In genomic region chr1:169859001-169859400, GRCh38 we compare ENCODE assay signal across 12 cellular contexts. TPM values are rescaled to one million over a fixed set of nuclear protein-coding genes. Genes with fewer than 3 reads are reported as not detected.
DNase-seq lines count a peak whose midpoint lies in the region; ATAC-seq and TF ChIP-seq lines count a peak whose summit lies in the region.
"Had no signal": no experiment of that assay in that cellular context is flagged by ENCODE, and none has a peak within 500 bp of the region (broad histone marks: within the 10 kb centered on the region; RNA-seq: fewer than 3 reads in every experiment).

No MANE protein-coding gene starts in this region.

- H2AFZ ChIP-seq in Loucy (ENCODE audit: low read length): no peak overlapping the region

- no peaks in the 10 kb centered on the region for H3K79me1 ChIP-seq in mesendoderm (ENCODE audit: low read length)

- H3K4me2 ChIP-seq in Loucy (ENCODE audit: low read depth, low read length, poor library complexity, severe bottlenecking): peak overlapping the region; percentile 59
- no peak overlapping the region for H3K4me2 ChIP-seq in mesendoderm (ENCODE audit: low read length)
- H3K4me2 ChIP-seq: BLaER1 treated with 17β-estradiol and CSF1 and Interleukin-3, amounts not matched to agents 10 nM and 100 nM had no signal

- no peak overlapping the region for H3K56ac ChIP-seq in mesendoderm (ENCODE audit: low read length)

- H3K18ac ChIP-seq in mesendoderm (ENCODE audit: low read length): no peak overlapping the region

- H3K27ac ChIP-seq in 22Rv1: peak overlapping the region; percentile 53
- no peak overlapping the region for H3K27ac ChIP-seq in Panc1 (ENCODE audit: low read length)
- no peak overlapping the region for H3K27ac ChIP-seq in mesendoderm (ENCODE audit: low read depth, low read length)
- H3K27ac ChIP-seq: BLaER1 treated with 17β-estradiol and CSF1 and Interleukin-3, amounts not matched to agents 10 nM and 100 nM had no signal

- BruUV-seq in Panc1 (replicated peaks; lab: Mats Ljungman, UMichigan): no TSS peak

- no peak overlapping the region for H3K23ac ChIP-seq in mesendoderm (ENCODE audit: low read length)

- peaks cover 80% of the 10 kb centered on the region for H3K36me3 ChIP-seq in Loucy (ENCODE audit: insufficient read depth, low read length)
- H3K36me3 ChIP-seq in Panc1 (ENCODE audit: control insufficient read depth, insufficient read depth, low read length): peaks cover 37% of the 10 kb centered on the region
- H3K36me3 ChIP-seq in mesendoderm (ENCODE audit: control insufficient read depth, insufficient read depth, low read length): peaks cover 3% of the 10 kb centered on the region

- CTCF ChIA-PET in Panc1 (lab: Charles Lee): no interaction called here

- intact Hi-C loops in Panc1 (cut with micrococcal nuclease; ENCODE audit: unreplicated experiment) (no loop called here), Right ventricle myocardium superior (cut with DNase I) (no loop called here)

- peak overlapping the region; percentile 72 for H3K9ac ChIP-seq in Loucy (ENCODE audit: low read depth, low read length, poor library complexity, severe bottlenecking)
- H3K9ac ChIP-seq in mesendoderm (ENCODE audit: low read length): no peak overlapping the region
- H3K9ac ChIP-seq: BLaER1 treated with 17β-estradiol and CSF1 and Interleukin-3, amounts not matched to agents 10 nM and 100 nM had no signal

- H2BK5ac ChIP-seq in mesendoderm (ENCODE audit: low read length): no peak overlapping the region

- H3K4me3 ChIP-seq in Loucy (ENCODE audit: low read length, poor library complexity, severe bottlenecking) (peak overlapping the region; percentile 55), Panc1 (ENCODE audit: low read depth in 2 of 2, low read length in 2 of 2) (no peak overlapping the region), mesendoderm (ENCODE audit: low read length) (no peak overlapping the region)
- H3K4me3 ChIP-seq: BLaER1 treated with 17β-estradiol and CSF1 and Interleukin-3, amounts not matched to agents 10 nM and 100 nM had no signal

- H3F3A ChIP-seq in Loucy (ENCODE audit: low read depth): peaks cover 26% of the 10 kb centered on the region

- no peak for DNase-seq in Panc1 (ENCODE audit: low read depth, low spot score)
- DNase-seq in mesendoderm: peak; percentile 53
- DNase-seq in Right ventricle myocardium superior: no peak
- no peak for DNase-seq in hypothalamus (lab: John Stamatoyannopoulos, UW)
- DNase-seq in DMS79 (lab: John Stamatoyannopoulos, UW): no peak
- DNase-seq: CD8-positive, alpha-beta T cell; DMS 273 treated with DMSO at 0.1 percent for 48 hours; H9 had no signal

- H3K9me2 ChIP-seq in Loucy (replicated peaks; ENCODE audit: low read depth, low read length): no peaks in the 10 kb centered on the region

- WGBS in mesendoderm (ENCODE audit: extremely low coverage, insufficient coverage, low lambda C conversion rate): no CpG with 5 or more reads among the region's 4 CpGs

- H2BK120ac ChIP-seq in mesendoderm (ENCODE audit: low read depth, low read length): no peak overlapping the region

- ATAC-seq in Panc1: peak; percentile 54; the same call in 1 of the 2 replicates
- no peak for ATAC-seq in GM21576 (IDR thresholded peaks at IDR 0.05; ENCODE audit: unreplicated experiment)
- no peak for ATAC-seq in Right ventricle myocardium superior (ENCODE audit: poor library complexity)
- ATAC-seq: CD8-positive, alpha-beta T cell had no signal

- H2AK5ac ChIP-seq in mesendoderm (ENCODE audit: low read length): no peak overlapping the region

- H3K4me1 ChIP-seq in Loucy (ENCODE audit: insufficient read depth, low read length, poor library complexity, severe bottlenecking) (peaks cover 64% of the 10 kb centered on the region), Panc1 (ENCODE audit: control insufficient read depth, insufficient read depth, low read length) (peaks cover 5% of the 10 kb centered on the region; the same call in 1 of the 2 replicates), mesendoderm (ENCODE audit: control insufficient read depth, low read depth, low read length) (no peaks in the 10 kb centered on the region)

- no peaks in the 10 kb centered on the region for H4K20me1 ChIP-seq in Loucy (ENCODE audit: insufficient read depth, low read length, poor library complexity, severe bottlenecking)
- H4K20me1 ChIP-seq: BLaER1 treated with 17β-estradiol and CSF1 and Interleukin-3, amounts not matched to agents 10 nM and 100 nM had no signal

- H3K79me2 ChIP-seq in Loucy (ENCODE audit: insufficient read depth, low read length) (peaks cover 38% of the 10 kb centered on the region), mesendoderm (ENCODE audit: control insufficient read depth, insufficient read depth, low read length) (no peaks in the 10 kb centered on the region)

- in situ Hi-C loops in Panc1 (cut with HindIII; ENCODE audit: low pct_unique_long_range_greater_than_20kb, low sequenced_read_pairs): no loop called here

- H3K27me3 ChIP-seq in Loucy (ENCODE audit: insufficient read depth, low read length, poor library complexity, severe bottlenecking) (no peaks in the 10 kb centered on the region), Panc1 (ENCODE audit: control insufficient read depth, insufficient read depth, low read length) (no peaks in the 10 kb centered on the region), mesendoderm (ENCODE audit: insufficient read depth, low read length, poor library complexity) (peaks cover 2% of the 10 kb centered on the region)
- H3K27me3 ChIP-seq: BLaER1 treated with 17β-estradiol and CSF1 and Interleukin-3, amounts not matched to agents 10 nM and 100 nM had no signal

- POLR2A ChIA-PET in Panc1 (lab: Charles Lee): interaction anchor here (0.7 kb wide), 1 partner anchor 34 kb away, joined by 3 read pairs; no protein-coding TSS in a partner anchor

- no peak overlapping the region for H4K8ac ChIP-seq in mesendoderm (ENCODE audit: low read depth, low read length)

- H3K9me3 ChIP-seq in Loucy (ENCODE audit: insufficient read depth, low read depth, low read length) (no peaks in the 10 kb centered on the region), Panc1 (ENCODE audit: control insufficient read depth, insufficient read depth, low read depth, low read length) (no peaks in the 10 kb centered on the region)
- H3K9me3 ChIP-seq: BLaER1 treated with 17β-estradiol and CSF1 and Interleukin-3, amounts not matched to agents 10 nM and 100 nM had no signal

- H2BK15ac ChIP-seq in mesendoderm (replicated peaks; ENCODE audit: low read depth): no peak overlapping the region

- no peak overlapping the region for H4K5ac ChIP-seq in mesendoderm (ENCODE audit: low read length)

- H3K4ac ChIP-seq in mesendoderm (ENCODE audit: low read depth, low read length): no peak overlapping the region

- TF ChIP-seq CTCF in 22Rv1 (IDR thresholded peaks at IDR 0.05) (no peak), Loucy (conservative IDR thresholded peaks at IDR 0.05; ENCODE audit: low read length) (no peak), Panc1 (IDR thresholded peaks at IDR 0.05) (no peak)

RNA-seq across cellular contexts. Expression of gene SCYL3, which starts 34.7 kb away (rescaled TPM):
- total RNA-seq in Panc1 (2021; ENCODE audit: unreplicated experiment) (7.8 TPM), Right ventricle myocardium superior (5.5 TPM)
- polyA plus RNA-seq in Panc1 (2012; ENCODE audit: insufficient read length): 4.3 TPM
- 2.8 TPM for polyA plus RNA-seq in mesendoderm (2013, experiment 1 of 2)
- 2.8 TPM for polyA plus RNA-seq in mesendoderm (2013, experiment 2 of 2)
